ENCODE assay signal across 8 cellular contexts in genomic region chr20:19661717-19662637, GRCh38.
DNase-seq lines count a peak whose midpoint lies in the region; ATAC-seq and TF ChIP-seq lines count a peak whose summit lies in the region.

No MANE protein-coding gene starts in this region.

- no peaks in the 10 kb centered on the region for H3F3A ChIP-seq in PC-9 (ENCODE audit: insufficient read depth, low read depth)

- H2AFZ ChIP-seq in PC-9, result no peak overlapping the region

- DNase-seq in AG04450 (ENCODE audit: low read depth, low spot score), result peak; percentile 42
- peak; percentile 57 for DNase-seq in GM13977 (ENCODE audit: low spot score)
- peak; percentile 63 for DNase-seq in LNCaP clone FGC (ENCODE audit: low read depth)
- peak; percentile 49 to 52 for DNase-seq in PC-9
- DNase-seq in activated naive CD4-positive, alpha-beta T cell treated with Interleukin-2 at 50 U/mL for 16 hours, result peak; percentile 21
- peak; percentile 79 to 82 for DNase-seq in cardiac muscle cell (ENCODE audit: low read depth in 1 of 2, low spot score in 1 of 2)
- DNase-seq in pons (ENCODE audit: low spot score), result peak; percentile 78

- CTCF ChIA-PET in AG04450 (lab: Charles Lee) (interaction anchor here (0.5 to 4.5 kb wide), 21 partner anchors 11 to 1250 kb away, joined by 3 to 46 read pairs (median 4); no protein-coding TSS in a partner anchor), PC-9 (lab: Charles Lee) (interaction anchor here (0.7 kb wide), 1 partner anchor 40 kb away, joined by 3 read pairs; no protein-coding TSS in a partner anchor)

- H3K36me3 ChIP-seq in PC-9 (ENCODE audit: low read depth) (no peaks in the 10 kb centered on the region), cardiac muscle cell (no peaks in the 10 kb centered on the region)

- H3K9me2 ChIP-seq in PC-9 (ENCODE audit: insufficient read depth), result no peaks in the 10 kb centered on the region

- H3K27ac ChIP-seq in AG04450 (ENCODE audit: low read depth, low read length) (no peak overlapping the region), PC-9 (no peak overlapping the region), cardiac muscle cell (no peak overlapping the region)

- H3K4me3 ChIP-seq in AG04450 (ENCODE audit: low read depth, low read length), result no peak overlapping the region
- no peak overlapping the region for H3K4me3 ChIP-seq in LNCaP clone FGC (ENCODE audit: low read depth, low read length)
- H3K4me3 ChIP-seq in PC-9, result no peak overlapping the region
- no peak overlapping the region for H3K4me3 ChIP-seq in cardiac muscle cell

- intact Hi-C loops in PC-9 (cut with micrococcal nuclease; ENCODE audit: unreplicated experiment), result loop anchor here (1.0 to 5.0 kb wide), 2 partner anchors 34 to 1030 kb away; no protein-coding TSS in a partner anchor

- POLR2A ChIA-PET in AG04450 (lab: Yijun Ruan, JAX), result no interaction called here
- POLR2A ChIA-PET in PC-9 (lab: Charles Lee; ENCODE audit: unreplicated experiment), result no interaction called here

- H3K9me3 ChIP-seq in AG04450 (ENCODE audit: control insufficient read depth, insufficient read depth, low read length) (no peaks in the 10 kb centered on the region), PC-9 (ENCODE audit: insufficient read depth, low read depth) (no peaks in the 10 kb centered on the region), cardiac muscle cell (ENCODE audit: low read depth) (no peaks in the 10 kb centered on the region)

- TF ChIP-seq CTCF in AG04450 (IDR thresholded peaks at IDR 0.05; ENCODE audit: low read depth, low read length) (peak; percentile 98), GM13977 (IDR thresholded peaks at IDR 0.05; ENCODE audit: extremely low read depth, insufficient read depth, missing control alignments) (peak; percentile 95), LNCaP clone FGC (IDR thresholded peaks at IDR 0.05; ENCODE audit: control insufficient read depth, extremely low read depth, insufficient read depth) (peak; percentile 99), PC-9 (conservative IDR thresholded peaks at IDR 0.05) (peak; percentile 97), cardiac muscle cell (IDR thresholded peaks at IDR 0.05; ENCODE audit: low read depth, low read length) (peak; percentile 99)

- ATAC-seq in GM19467 (IDR thresholded peaks at IDR 0.05; ENCODE audit: unreplicated experiment), result no peak

- H4K20me1 ChIP-seq in PC-9 (ENCODE audit: insufficient read depth), result no peaks in the 10 kb centered on the region

- no peak overlapping the region for H3K4me2 ChIP-seq in PC-9

- H3K4me1 ChIP-seq in PC-9 (replicated peaks; ENCODE audit: insufficient read depth), result no peaks in the 10 kb centered on the region
- no peaks in the 10 kb centered on the region for H3K4me1 ChIP-seq in cardiac muscle cell (ENCODE audit: low read depth)

- H3K27me3 ChIP-seq in AG04450 (ENCODE audit: control insufficient read depth, insufficient read depth, low read length) (peaks cover 31% of the 10 kb centered on the region), PC-9 (ENCODE audit: insufficient read depth, low read depth) (peaks cover 94% of the 10 kb centered on the region), cardiac muscle cell (peaks cover 5% of the 10 kb centered on the region)

- H3K79me2 ChIP-seq in PC-9 (ENCODE audit: low read depth), result no peaks in the 10 kb centered on the region

- no TSS peak for BruUV-seq in PC-9 (replicated peaks; lab: Mats Ljungman, UMichigan)

- in situ Hi-C loops in GM13977 (cut with MboI; ENCODE audit: low pct_unique_long_range_greater_than_20kb, low sequenced_read_pairs, unreplicated experiment), result loop anchor here (25.0 kb wide), 1 partner anchor 450 kb away; the partner anchor contains the start of gene SLC24A3

Comparison
In these comparisons a context has a peak if more than half of its experiments do, and no peak if none do; other contexts are left out.
1. DNase-seq: peak in every context shown above with its lines; median percentile 80 in cardiac muscle cell; 78 in pons; 63 in LNCaP clone FGC; 57 in GM13977; 50 in PC-9; 42 in AG04450; 21 in activated naive CD4-positive, alpha-beta T cell treated with Interleukin-2 at 50 U/mL for 16 hours.